In genomic region chr10:129792864-129793263, GRCh38 we compare ENCODE assay signal across 16 cellular contexts.
DNase-seq lines count a peak whose midpoint lies in the region; ATAC-seq and TF ChIP-seq lines count a peak whose summit lies in the region.
"Had no signal": no experiment of that assay in that cellular context is flagged by ENCODE, and none has a peak within 500 bp of the region (broad histone marks: within the 10 kb centered on the region; RNA-seq: fewer than 3 reads in every experiment).

No MANE protein-coding gene starts in this region.

- no peak for ATAC-seq in Right ventricle myocardium superior (ENCODE audit: poor library complexity)
- no peak for ATAC-seq in activated CD8-positive, alpha-beta T cell treated with anti-CD3 and anti-CD28 coated beads for 36 hours
- ATAC-seq in heart left ventricle: no peak
- ATAC-seq: CD8-positive, alpha-beta T cell had no signal

- DNase-seq in cardiac septum (ENCODE audit: low spot score) (peak; percentile 36), Right ventricle myocardium superior (no peak), endodermal cell (peak; percentile 23), osteoblast (ENCODE audit: insufficient read length, low spot score, missing footprints) (peak; percentile 9), heart left ventricle (no peak), HuH-7.5 (ENCODE audit: low spot score) (no peak)
- no peak for DNase-seq in activated CD8-positive, alpha-beta T cell treated with anti-CD3 and anti-CD28 coated beads for 36 hours
- DNase-seq: CD8-positive, alpha-beta T cell; COR-L47; DMS153; DND-41; GF-D8; GM23248; H7 had no signal

- POLR2A ChIA-PET in activated CD8-positive, alpha-beta T cell treated with anti-CD3 and anti-CD28 coated beads for 36 hours (lab: Charles Lee): no interaction called here

- H3K9me3 ChIP-seq in endodermal cell (ENCODE audit: control insufficient read depth, low read length) (no peaks in the 10 kb centered on the region), osteoblast (ENCODE audit: low read depth, low read length) (no peaks in the 10 kb centered on the region), heart left ventricle (peaks cover 0 to 11% (median 0%) of the 10 kb centered on the region in 12 donors)

- H3K27ac ChIP-seq in endodermal cell (ENCODE audit: low read depth, low read length) (no peak overlapping the region), osteoblast (ENCODE audit: low read depth, low read length) (no peak overlapping the region), heart left ventricle (no peak overlapping the region)
- H3K27ac ChIP-seq: 22Rv1, GM23248 had no signal

- CTCF ChIA-PET in activated CD8-positive, alpha-beta T cell treated with anti-CD3 and anti-CD28 coated beads for 36 hours (lab: Charles Lee): no interaction called here

- 88 to 93% methylated on average over 5 to 10 of the region's 10 CpGs for WGBS in endodermal cell (ENCODE audit: insufficient coverage in 1 of 2, insufficient read length in 1 of 2), 2 experiments
- 96 to 98% (median 96%) methylated on average over 10 of the region's 10 CpGs for WGBS in heart left ventricle, 4 donors

- H3K9me3 Mint-ChIP-seq in endodermal cell: peaks cover 9% of the 10 kb centered on the region
- H3K9me3 Mint-ChIP-seq in activated CD8-positive, alpha-beta T cell treated with anti-CD3 and anti-CD28 coated beads for 36 hours: peaks cover 42% of the 10 kb centered on the region

- H3K36me3 ChIP-seq in endodermal cell (ENCODE audit: control insufficient read depth, insufficient read depth, low read length) (no peaks in the 10 kb centered on the region), osteoblast (ENCODE audit: insufficient read depth, low read length) (no peaks in the 10 kb centered on the region), heart left ventricle (no peaks in the 10 kb centered on the region)

- H3K4me1 ChIP-seq in endodermal cell (ENCODE audit: control insufficient read depth, insufficient read depth, low read length) (no peaks in the 10 kb centered on the region), osteoblast (ENCODE audit: insufficient read depth, low read length) (peaks cover 8% of the 10 kb centered on the region), heart left ventricle (no peaks in the 10 kb centered on the region)

- H3K4me3 ChIP-seq in endodermal cell (ENCODE audit: low read length): no peak overlapping the region
- H3K4me3 ChIP-seq in osteoblast (ENCODE audit: insufficient read depth, low read length): no peak overlapping the region
- no peak overlapping the region for H3K4me3 ChIP-seq in heart left ventricle
- H3K4me3 ChIP-seq: GM23248 had no signal

- H3K4me3 Mint-ChIP-seq in endodermal cell: no peak overlapping the region
- H3K4me3 Mint-ChIP-seq in activated CD8-positive, alpha-beta T cell treated with anti-CD3 and anti-CD28 coated beads for 36 hours: no peak overlapping the region
- H3K4me3 Mint-ChIP-seq: CD14-positive monocyte; CD8-positive, alpha-beta T cell had no signal

- TF ChIP-seq CTCF in endodermal cell (conservative IDR thresholded peaks at IDR 0.05) (no peak), osteoblast (IDR thresholded peaks at IDR 0.05; ENCODE audit: extremely low read depth, low read depth, low read length) (no peak), heart left ventricle (IDR thresholded peaks at IDR 0.05) (no peak)
- TF ChIP-seq CTCF in activated CD8-positive, alpha-beta T cell treated with anti-CD3 and anti-CD28 coated beads for 36 hours (IDR thresholded peaks at IDR 0.05): no peak

- H3K27me3 ChIP-seq in endodermal cell (ENCODE audit: control insufficient read depth, insufficient read depth, low read length, poor library complexity, severe bottlenecking): no peaks in the 10 kb centered on the region
- H3K27me3 ChIP-seq in osteoblast (ENCODE audit: insufficient read depth, low read length): no peaks in the 10 kb centered on the region
- no peaks in the 10 kb centered on the region for H3K27me3 ChIP-seq in heart left ventricle

- peaks cover 6% of the 10 kb centered on the region for H3K36me3 Mint-ChIP-seq in endodermal cell (ENCODE audit: low read depth)
- no peaks in the 10 kb centered on the region for H3K36me3 Mint-ChIP-seq in activated CD8-positive, alpha-beta T cell treated with anti-CD3 and anti-CD28 coated beads for 36 hours (ENCODE audit: low read depth)
- H3K36me3 Mint-ChIP-seq: CD14-positive monocyte; CD8-positive, alpha-beta T cell had no signal

- H3K79me2 ChIP-seq in osteoblast (ENCODE audit: insufficient read depth, low read length): no peaks in the 10 kb centered on the region

- H3K27me3 Mint-ChIP-seq in endodermal cell (ENCODE audit: insufficient read depth): no peaks in the 10 kb centered on the region
- H3K27me3 Mint-ChIP-seq in activated CD8-positive, alpha-beta T cell treated with anti-CD3 and anti-CD28 coated beads for 36 hours: no peaks in the 10 kb centered on the region

- H3K27ac Mint-ChIP-seq in endodermal cell: no peak overlapping the region
- H3K27ac Mint-ChIP-seq in activated CD8-positive, alpha-beta T cell treated with anti-CD3 and anti-CD28 coated beads for 36 hours: no peak overlapping the region
- H3K27ac Mint-ChIP-seq: CD14-positive monocyte; CD8-positive, alpha-beta T cell had no signal

- intact Hi-C loops in cardiac septum (cut with DNase I): no loop called here
- intact Hi-C loops in Right ventricle myocardium superior (cut with DNase I): no loop called here
- intact Hi-C loops in activated CD8-positive, alpha-beta T cell treated with anti-CD3 and anti-CD28 coated beads for 36 hours (cut with micrococcal nuclease): no loop called here
- intact Hi-C loops in heart left ventricle (cut with DNase I): no loop called here

- H2AFZ ChIP-seq in osteoblast (ENCODE audit: low read length): no peak overlapping the region
- H2AFZ ChIP-seq: GM23248 had no signal

- H3K9ac ChIP-seq in endodermal cell (ENCODE audit: extremely low read depth, low read length, poor library complexity, severe bottlenecking): no peak overlapping the region
- H3K9ac ChIP-seq: GM23248 had no signal

- H4K20me1 ChIP-seq in osteoblast (ENCODE audit: insufficient read depth, low read length): no peaks in the 10 kb centered on the region

- H3K4me2 ChIP-seq in osteoblast (ENCODE audit: insufficient read depth, low read length): no peak overlapping the region

- TF ChIP-seq POLR2A in heart left ventricle (IDR thresholded peaks at IDR 0.05): no peak

- no peaks in the 10 kb centered on the region for H3K4me1 Mint-ChIP-seq in endodermal cell
- H3K4me1 Mint-ChIP-seq in activated CD8-positive, alpha-beta T cell treated with anti-CD3 and anti-CD28 coated beads for 36 hours (ENCODE audit: low read depth): no peaks in the 10 kb centered on the region
- H3K4me1 Mint-ChIP-seq: CD14-positive monocyte had no signal

Comparison
In these comparisons a context has a peak if more than half of its experiments do, and no peak if none do; other contexts are left out.
1. DNase-seq: peak in cardiac septum (single experiment), endodermal cell (single experiment) and osteoblast (single experiment); none in Right ventricle myocardium superior (single experiment), activated CD8-positive, alpha-beta T cell treated with anti-CD3 and anti-CD28 coated beads for 36 hours (single experiment), heart left ventricle (0 of 5) and HuH-7.5 (single experiment).